Comparison of ENCODE assay signal across 1 cellular context in the genomic region with DNA sequence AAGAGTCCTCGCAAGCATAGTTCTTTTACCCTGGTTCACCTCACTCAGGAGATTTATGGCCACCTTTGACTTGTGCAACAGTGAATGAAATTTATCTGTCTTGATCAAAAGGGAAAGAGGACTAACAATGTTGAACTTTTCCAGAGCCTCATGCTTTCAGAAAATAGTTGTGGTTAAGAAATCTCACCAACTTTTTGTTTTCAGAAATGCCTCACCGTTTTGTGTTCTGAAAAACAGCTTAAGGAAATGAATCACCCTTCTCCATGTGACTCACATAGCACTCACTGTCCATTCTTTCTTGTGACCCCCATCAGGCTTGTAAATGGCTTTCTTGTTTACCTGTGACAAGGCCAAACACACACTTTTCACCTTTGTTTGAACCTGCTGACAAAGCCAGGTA.
TF ChIP-seq lines count a peak whose summit lies in the region.

No MANE protein-coding gene starts in this region.

TF ChIP-seq in IMR-90, 13 proteins besides CTCF, POLR2A, EP300 and RAD21:
- TF ChIP-seq FOS (IDR thresholded peaks at IDR 0.05; ENCODE audit: low read depth, low read length) (peak; percentile 89), BHLHE40 (IDR thresholded peaks at IDR 0.05; ENCODE audit: low read depth, low read length) (peak; percentile 76), CEBPB (IDR thresholded peaks at IDR 0.05; ENCODE audit: low read depth, low read length) (peak; percentile 71), MAFK (IDR thresholded peaks at IDR 0.05; ENCODE audit: low read depth, low read length) (no peak)
- TF ChIP-seq, protein P1, sequence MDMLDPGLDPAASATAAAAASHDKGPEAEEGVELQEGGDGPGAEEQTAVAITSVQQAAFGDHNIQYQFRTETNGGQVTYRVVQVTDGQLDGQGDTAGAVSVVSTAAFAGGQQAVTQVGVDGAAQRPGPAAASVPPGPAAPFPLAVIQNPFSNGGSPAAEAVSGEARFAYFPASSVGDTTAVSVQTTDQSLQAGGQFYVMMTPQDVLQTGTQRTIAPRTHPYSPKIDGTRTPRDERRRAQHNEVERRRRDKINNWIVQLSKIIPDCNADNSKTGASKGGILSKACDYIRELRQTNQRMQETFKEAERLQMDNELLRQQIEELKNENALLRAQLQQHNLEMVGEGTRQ (IDR thresholded peaks at IDR 0.05; ENCODE audit: low read depth, low read length): peak; percentile 73
